23 cellular contexts compared by ENCODE assay signal in genomic region chr11:120224386-120224785, GRCh38. TPM values are rescaled to one million over a fixed set of nuclear protein-coding genes. Genes with fewer than 3 reads are reported as not detected.
DNase-seq lines count a peak whose midpoint lies in the region; ATAC-seq and TF ChIP-seq lines count a peak whose summit lies in the region.
"Had no signal": no experiment of that assay in that cellular context is flagged by ENCODE, and none has a peak within 500 bp of the region (broad histone marks: within the 10 kb centered on the region; RNA-seq: fewer than 3 reads in every experiment).

No MANE protein-coding gene starts in this region.

- H3K9me2 ChIP-seq in Karpas-422 (replicated peaks; ENCODE audit: insufficient read depth, low read length), result no peaks in the 10 kb centered on the region

- H3K36me3 Mint-ChIP-seq in brain (no peaks in the 10 kb centered on the region), nephron (ENCODE audit: low read depth) (peaks cover 35% of the 10 kb centered on the region)
- H3K36me3 Mint-ChIP-seq: CD8-positive, alpha-beta T cell; immature natural killer cell; WTC11 had no signal

- no peaks in the 10 kb centered on the region for H3K9me3 Mint-ChIP-seq in stimulated activated naive CD8-positive, alpha-beta T cell treated with anti-CD3 and anti-CD28 coated beads, Interleukin-15, amount 100 ng/mL, for 72 hours
- H3K9me3 Mint-ChIP-seq in brain (no peaks in the 10 kb centered on the region), nephron (no peaks in the 10 kb centered on the region)
- H3K9me3 Mint-ChIP-seq: activated CD4-positive, alpha-beta memory T cell treated with anti-CD3 and anti-CD28 coated beads, Interleukin-2, amount 10 ng/mL, durations not matched to agents 7 days and 5 days; activated T-cell treated with anti-CD3 and anti-CD28 coated beads, Interleukin-2, amount 50 U/mL, for 72 hours; CD8-positive, alpha-beta T cell; effector memory CD8-positive, alpha-beta T cell; immature natural killer cell; WTC11 had no signal

- H3K27ac ChIP-seq in vagina (peak overlapping the region; percentile 83), Karpas-422 (ENCODE audit: low read length) (no peak overlapping the region)

- H3K4me3 Mint-ChIP-seq in stimulated activated naive CD8-positive, alpha-beta T cell treated with anti-CD3 and anti-CD28 coated beads, Interleukin-15, amount 100 ng/mL, for 72 hours, result no peak overlapping the region
- H3K4me3 Mint-ChIP-seq in brain (no peak overlapping the region), nephron (peak overlapping the region in 2 of 3 experiments; percentile 61 to 64)
- H3K4me3 Mint-ChIP-seq: activated CD4-positive, alpha-beta memory T cell treated with anti-CD3 and anti-CD28 coated beads, Interleukin-2, amount 10 ng/mL, durations not matched to agents 7 days and 5 days; activated T-cell treated with anti-CD3 and anti-CD28 coated beads, Interleukin-2, amount 50 U/mL, for 72 hours; CD8-positive, alpha-beta T cell; effector memory CD8-positive, alpha-beta T cell; immature natural killer cell; WTC11 had no signal

- no peak for DNase-seq in stimulated activated naive CD8-positive, alpha-beta T cell treated with anti-CD3 and anti-CD28 coated beads, Interleukin-15, amount 100 ng/mL, for 72 hours
- DNase-seq in stimulated activated naive CD8-positive, alpha-beta T cell treated with anti-CD3 and anti-CD28 coated beads, Interleukin-15, Interleukin-2, amounts not matched to agents 100 U/mL and 50 U/mL, for 24 hours, result no peak
- DNase-seq in vagina (ENCODE audit: extremely low spot score in 2 of 2), result no peak
- no peak for DNase-seq in effector CD8-positive, alpha-beta T cell (lab: John Stamatoyannopoulos, UW)
- DNase-seq in Karpas-422, result no peak
- DNase-seq in DMS53 (lab: John Stamatoyannopoulos, UW), result no peak
- DNase-seq: activated CD4-positive, alpha-beta memory T cell treated with anti-CD3 and anti-CD28 coated beads, Interleukin-2, amount 10 ng/mL, durations not matched to agents 7 days and 5 days; activated naive CD4-positive, alpha-beta T cell treated with anti-CD3 and anti-CD28 coated beads, Interleukin-2, amount 50 U/mL, for 16 hours; activated T-cell treated with anti-CD3 and anti-CD28 coated beads, Interleukin-2, amount 50 U/mL, for 72 hours; CD8-positive, alpha-beta T cell; effector memory CD8-positive, alpha-beta T cell; immature natural killer cell; NCI-H187; SHP77; T-helper 1 cell had no signal

- H3K36me3 ChIP-seq in vagina, result no peaks in the 10 kb centered on the region
- no peaks in the 10 kb centered on the region for H3K36me3 ChIP-seq in Karpas-422 (ENCODE audit: insufficient read depth, low read length)

- H3K27me3 ChIP-seq in vagina (no peaks in the 10 kb centered on the region), Karpas-422 (ENCODE audit: low read length) (no peaks in the 10 kb centered on the region)

- no peak for TF ChIP-seq POLR2A in vagina (IDR thresholded peaks at IDR 0.05)

- no peak overlapping the region for H3K4me2 ChIP-seq in Karpas-422 (ENCODE audit: low read depth, low read length, poor library complexity, severe bottlenecking)

- intact Hi-C loops in vagina (cut with DNase I), result no loop called here

- peaks cover 39% of the 10 kb centered on the region for H3K4me1 Mint-ChIP-seq in stimulated activated naive CD8-positive, alpha-beta T cell treated with anti-CD3 and anti-CD28 coated beads, Interleukin-15, amount 100 ng/mL, for 72 hours
- H3K4me1 Mint-ChIP-seq in brain (peaks cover 40% of the 10 kb centered on the region), nephron (peaks cover 33% of the 10 kb centered on the region)
- H3K4me1 Mint-ChIP-seq: activated CD4-positive, alpha-beta memory T cell treated with anti-CD3 and anti-CD28 coated beads, Interleukin-2, amount 10 ng/mL, durations not matched to agents 7 days and 5 days had no signal

- H4K20me1 ChIP-seq in Karpas-422 (ENCODE audit: insufficient read depth, low read depth, low read length), result no peaks in the 10 kb centered on the region

- H3K4me3 ChIP-seq in vagina, result no peak overlapping the region
- no peak overlapping the region for H3K4me3 ChIP-seq in Karpas-422 (ENCODE audit: low read length)

- no peaks in the 10 kb centered on the region for H3K79me2 ChIP-seq in Karpas-422 (ENCODE audit: low read length)
- H3K79me2 ChIP-seq: parathyroid adenoma had no signal

- ATAC-seq in stimulated activated naive CD8-positive, alpha-beta T cell treated with anti-CD3 and anti-CD28 coated beads, Interleukin-15, amount 100 ng/mL, for 72 hours, result peak; percentile 10
- no peak for ATAC-seq in stimulated activated naive CD8-positive, alpha-beta T cell treated with anti-CD3 and anti-CD28 coated beads, Interleukin-15, Interleukin-2, amounts not matched to agents 100 U/mL and 50 U/mL, for 24 hours
- ATAC-seq: activated T-cell treated with anti-CD3 and anti-CD28 coated beads, Interleukin-2, amount 50 U/mL, for 72 hours; CD8-positive, alpha-beta T cell; effector memory CD8-positive, alpha-beta T cell had no signal

- TF ChIP-seq CTCF in brain (conservative IDR thresholded peaks at IDR 0.05), result no peak
- no peak for TF ChIP-seq CTCF in nephron (IDR thresholded peaks at IDR 0.05; ENCODE audit: unreplicated experiment in 3 of 3)
- TF ChIP-seq CTCF in vagina (IDR thresholded peaks at IDR 0.05), result no peak

- H3K9me3 ChIP-seq in vagina, result no peaks in the 10 kb centered on the region
- H3K9me3 ChIP-seq in Karpas-422 (ENCODE audit: low read length), result no peaks in the 10 kb centered on the region

- no peak overlapping the region for H3K27ac Mint-ChIP-seq in stimulated activated naive CD8-positive, alpha-beta T cell treated with anti-CD3 and anti-CD28 coated beads, Interleukin-15, amount 100 ng/mL, for 72 hours
- H3K27ac Mint-ChIP-seq in brain, result peak overlapping the region in 3 of 5 experiments; percentile 24 to 65 (median 48)
- H3K27ac Mint-ChIP-seq in nephron, result peak overlapping the region; percentile 87 to 97 (median 88)
- H3K27ac Mint-ChIP-seq: activated CD4-positive, alpha-beta memory T cell treated with anti-CD3 and anti-CD28 coated beads, Interleukin-2, amount 10 ng/mL, durations not matched to agents 7 days and 5 days; activated T-cell treated with anti-CD3 and anti-CD28 coated beads, Interleukin-2, amount 50 U/mL, for 72 hours; CD8-positive, alpha-beta T cell; WTC11 had no signal

- H2AFZ ChIP-seq in Karpas-422 (ENCODE audit: low read length), result no peak overlapping the region
- H2AFZ ChIP-seq: parathyroid adenoma had no signal

- no peaks in the 10 kb centered on the region for H3K27me3 Mint-ChIP-seq in stimulated activated naive CD8-positive, alpha-beta T cell treated with anti-CD3 and anti-CD28 coated beads, Interleukin-15, amount 100 ng/mL, for 72 hours
- H3K27me3 Mint-ChIP-seq in brain, result no peaks in the 10 kb centered on the region
- peaks cover 15% of the 10 kb centered on the region for H3K27me3 Mint-ChIP-seq in nephron (ENCODE audit: low read depth)

- H3K9ac ChIP-seq in Karpas-422 (ENCODE audit: low read length), result no peak overlapping the region
- H3K9ac ChIP-seq: parathyroid adenoma had no signal

- peaks cover 62% of the 10 kb centered on the region for H3K4me1 ChIP-seq in vagina
- no peaks in the 10 kb centered on the region for H3K4me1 ChIP-seq in Karpas-422 (ENCODE audit: low read length)

RNA-seq across cellular contexts. Expression of gene OAF, which starts 13.6 kb away (rescaled TPM):
- polyA plus RNA-seq in brain (ENCODE audit: insufficient read depth, low read depth, low replicate concordance), result 13.7 TPM
- total RNA-seq in vagina, result 56.7 TPM
- total RNA-seq in Karpas-422 (2014; rRNA removed; shearing (Covaris generic); ENCODE audit: low replicate concordance), result 0.30 and 1.4 TPM in 2 replicates

RNA-seq across cellular contexts. Expression of gene POU2F3, which starts 15.6 kb away (rescaled TPM):
- 0.58 TPM for polyA plus RNA-seq in brain (ENCODE audit: insufficient read depth, low read depth, low replicate concordance)
- total RNA-seq in vagina, result 2.7 TPM
- 0.11 TPM in 1 of 2 replicates, not detected in the other for total RNA-seq in Karpas-422 (2014; rRNA removed; shearing (Covaris generic); ENCODE audit: low replicate concordance)
- total RNA-seq: activated CD4-positive, alpha-beta memory T cell treated with anti-CD3 and anti-CD28 coated beads, Interleukin-2, amount 10 ng/mL, durations not matched to agents 7 days and 5 days; CD8-positive, alpha-beta T cell; chondrocyte; H7; sciatic nerve had no signal
- polyA plus RNA-seq: AG04450, immature natural killer cell had no signal

Comparison
In these comparisons a context has a peak if more than half of its experiments do, and no peak if none do; other contexts are left out.
1. H3K27ac Mint-ChIP-seq: peak in brain (3 of 5) and nephron (3 of 3); none in stimulated activated naive CD8-positive, alpha-beta T cell treated with anti-CD3 and anti-CD28 coated beads, Interleukin-15, amount 100 ng/mL, for 72 hours (0 of 2).
2. H3K4me3 Mint-ChIP-seq: peak in nephron (2 of 3); none in stimulated activated naive CD8-positive, alpha-beta T cell treated with anti-CD3 and anti-CD28 coated beads, Interleukin-15, amount 100 ng/mL, for 72 hours (0 of 2) and brain (0 of 5).
3. RNA of gene OAF, which starts 13.6 kb away (total RNA-seq): 56.7 TPM in vagina (single experiment); 0.30 to 1.4 TPM in Karpas-422; every median in the first group is over 10 times any median in the second.